In the genomic region with DNA sequence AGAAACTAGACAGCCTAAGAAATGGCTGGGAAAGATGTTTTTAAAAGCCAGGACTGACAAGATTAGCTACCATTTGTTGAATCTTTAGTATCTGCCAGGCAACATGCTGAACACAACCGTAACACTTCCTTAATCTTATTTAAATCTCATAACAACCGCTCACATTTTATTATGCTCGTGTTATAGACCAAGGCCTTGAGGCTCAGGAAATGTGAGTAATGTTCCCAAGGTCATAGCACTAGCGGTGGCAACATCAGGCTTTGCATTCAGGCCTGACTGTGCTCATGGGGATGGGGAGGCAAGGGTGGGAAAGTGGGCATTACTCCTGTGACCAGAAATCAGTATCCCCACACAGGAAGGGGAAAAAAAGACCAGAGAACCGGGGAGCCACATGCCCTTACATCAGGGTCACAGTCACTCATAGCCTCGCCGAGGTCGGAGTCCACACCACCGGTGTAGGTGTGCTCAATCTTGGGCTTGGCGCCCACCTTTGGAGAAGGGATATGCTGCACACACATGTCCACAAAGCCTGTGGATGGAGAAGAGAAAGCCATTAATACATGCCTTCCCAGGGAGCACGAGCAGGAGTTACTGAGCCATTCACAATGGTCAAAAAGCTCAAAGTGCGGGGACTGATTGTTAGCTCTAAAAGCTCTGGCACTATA, we compare ENCODE assay signal across 25 cellular contexts. TPM values are rescaled to one million over a fixed set of nuclear protein-coding genes. Genes with fewer than 3 reads are reported as not detected.
"Had no signal": no experiment of that assay in that cellular context is flagged by ENCODE, and none has a peak within 500 bp of the region (broad histone marks: within the 10 kb centered on the region; RNA-seq: fewer than 3 reads in every experiment).

No MANE protein-coding gene starts in this region.

- ATAC-seq: foreskin keratinocyte, natural killer cell had no signal

- H3K9me3 ChIP-seq: esophagus squamous epithelium, ovary, right lobe of liver, stomach, upper lobe of left lung, uterus had no signal

- H3K9me3 Mint-ChIP-seq: central memory CD8-positive, alpha-beta T cell; natural killer cell; neural crest cell had no signal

- H3K4me1 Mint-ChIP-seq: central memory CD8-positive, alpha-beta T cell; natural killer cell; neural crest cell had no signal

- H3K4me3 ChIP-seq: esophagus squamous epithelium, ovary, right lobe of liver, stomach, upper lobe of left lung, uterus had no signal

- H3K4me3 Mint-ChIP-seq: central memory CD8-positive, alpha-beta T cell; natural killer cell; neural crest cell had no signal

- H3K4me1 ChIP-seq: esophagus squamous epithelium, foreskin keratinocyte, right lobe of liver, upper lobe of left lung, uterus had no signal

- H3K27ac Mint-ChIP-seq: natural killer cell, progenitor cell of endocrine pancreas had no signal

- H3K36me3 ChIP-seq: ovary, uterus had no signal

- H3K27me3 Mint-ChIP-seq: central memory CD8-positive, alpha-beta T cell; progenitor cell of endocrine pancreas had no signal

- DNase-seq: cortex of kidney; effector memory CD4-positive, alpha-beta T cell; esophagus squamous epithelium; foreskin keratinocyte; head of caudate nucleus; hippocampal formation; kidney glomerular epithelial cell; mammary epithelial cell; natural killer cell; nucleus accumbens; ovary; retina; right lobe of liver; stimulated activated CD4-positive, alpha-beta T cell treated with anti-CD3 and anti-CD28 coated beads, Interleukin-12 subunit alpha, Interleukin-12 subunit beta, amount 100 ng/mL, for 4 hours; stimulated activated naive CD4-positive, alpha-beta T cell; stomach; substantia nigra; upper lobe of left lung; uterus had no signal

- H3K27me3 ChIP-seq: esophagus squamous epithelium, foreskin keratinocyte, ovary, right lobe of liver, stomach, upper lobe of left lung, uterus had no signal

- H3K27ac ChIP-seq: esophagus squamous epithelium, foreskin keratinocyte, ovary, right lobe of liver, stomach, upper lobe of left lung had no signal

RNA-seq across cellular contexts. Expression of a gene that starts 15.7 kb away (rescaled TPM):
- total RNA-seq: epithelial cell of proximal tubule, foreskin keratinocyte, left lobe of liver, mammary epithelial cell, mononuclear cell, natural killer cell, neural crest cell, progenitor cell of endocrine pancreas, right lobe of liver had no signal
- polyA plus RNA-seq: foreskin keratinocyte, mammary epithelial cell had no signal

RNA-seq across cellular contexts. Expression of a gene that starts 33.3 kb away (rescaled TPM):
- total RNA-seq: mononuclear cell had no signal

RNA-seq across cellular contexts. Expression of a gene that starts 51.9 kb away (rescaled TPM):
- total RNA-seq: esophagus squamous epithelium, natural killer cell, neural crest cell, progenitor cell of endocrine pancreas, upper lobe of left lung had no signal
- polyA plus RNA-seq: mammary epithelial cell had no signal
